ENCODE assay signal across 37 cellular contexts in genomic region chr7:156759143-156759542, GRCh38.
"Had no signal": no experiment of that assay in that cellular context is flagged by ENCODE, and none has a peak within 500 bp of the region (broad histone marks: within the 10 kb centered on the region; RNA-seq: fewer than 3 reads in every experiment).

No MANE protein-coding gene starts in this region.

- DNase-seq: activated B cell treated with CpG ODN at 0.5 μM for 24 hours; activated CD4-positive, alpha-beta memory T cell treated with anti-CD3 and anti-CD28 coated beads for 36 hours; activated CD4-positive, alpha-beta T cell treated with anti-CD3 and anti-CD28 coated beads for 4 hours; activated CD4-positive, alpha-beta T cell treated with anti-CD3 and anti-CD28 coated beads, Interleukin-2, amount 10 ng/mL, durations not matched to agents 24 days and 14 days; activated CD4-positive, alpha-beta T cell treated with anti-CD3 and anti-CD28 coated beads, Interleukin-2, amount 50 U/mL, for 1 hour; activated CD4-positive, alpha-beta T cell treated with anti-CD3 and anti-CD28 coated beads, Interleukin-2, amount 50 U/mL, for 4 hours; activated CD4-positive, CD25-positive, alpha-beta regulatory T cell treated with anti-CD3 and anti-CD28 coated beads, Interleukin-2, amount 50 U/mL, for 72 hours; activated CD8-positive, alpha-beta memory T cell treated with anti-CD3 and anti-CD28 coated beads, Interleukin-2, amount 50 U/mL, for 4 hours; activated CD8-positive, alpha-beta T cell treated with anti-CD3 and anti-CD28 coated beads for 36 hours; activated effector memory CD4-positive, alpha-beta T cell treated with anti-CD3 and anti-CD28 coated beads, Interleukin-2, amount 50 U/mL, for 16 hours; activated gamma-delta T cell treated with Interleukin-2 at 50 U/mL for 16 hours; activated naive CD4-positive, alpha-beta T cell; activated naive CD4-positive, alpha-beta T cell treated with anti-CD3 and anti-CD28 coated beads for 36 hours; activated naive CD4-positive, alpha-beta T cell treated with anti-CD3 and anti-CD28 coated beads, Interleukin-2, amount 50 U/mL, for 16 hours; activated naive CD8-positive, alpha-beta T cell treated with anti-CD3 and anti-CD28 coated beads for 36 hours; activated T-cell treated with anti-CD3 and anti-CD28 coated beads for 4 hours; activated T-cell treated with anti-CD3 and anti-CD28 coated beads, Interleukin-2, amount 50 U/mL, for 24 hours; activated T-cell treated with anti-CD3 and anti-CD28 coated beads, Interleukin-2, amount 50 U/mL, for 48 hours; adrenal gland; amniotic stem cell; aorta; body of pancreas; brain microvascular endothelial cell; central memory CD4-positive, alpha-beta T cell; SW 1271; T-helper 1 cell; T-helper 2 cell; T-helper 9 cell had no signal

- H3K4me3 Mint-ChIP-seq: activated B cell treated with CpG ODN at 0.5 μM for 24 hours; activated CD4-positive, alpha-beta memory T cell treated with anti-CD3 and anti-CD28 coated beads for 36 hours; activated CD4-positive, alpha-beta T cell treated with anti-CD3 and anti-CD28 coated beads, Interleukin-2, amount 10 ng/mL, durations not matched to agents 24 days and 14 days; activated CD8-positive, alpha-beta T cell treated with anti-CD3 and anti-CD28 coated beads for 36 hours; activated naive CD4-positive, alpha-beta T cell treated with anti-CD3 and anti-CD28 coated beads for 36 hours; activated naive CD8-positive, alpha-beta T cell treated with anti-CD3 and anti-CD28 coated beads for 36 hours; activated T-cell treated with anti-CD3 and anti-CD28 coated beads, Interleukin-2, amount 50 U/mL, for 24 hours; activated T-helper 1 cell treated with anti-CD3 and anti-CD28 coated beads, Interleukin-12 subunit alpha, Interleukin-12 subunit beta, Interleukin-2, Interleukin-4 antibody, amounts not matched to agents 30 ng/mL and 10 ng/mL and 1 ng/mL, durations not matched to agents 14 hours and 24 hours and 36 hours; activated T-helper 17 cell treated with anti-CD3 and anti-CD28 coated beads, Interleukin-2, amount 50 U/mL, for 72 hours; T-helper 1 cell treated with Interleukin-12 subunit alpha and Interleukin-12 subunit beta and Interleukin-4 antibody, amounts not matched to agents 30 μg/mL and 1 μg/mL, for 36 hours; T-helper 2 cell treated with Interferon-gamma antibody and Interleukin-4, amounts not matched to agents 5 μg/mL and 100 μg/mL, for 36 hours had no signal

- FAIRE-seq: astrocyte, TTC549 had no signal

- H3K9me3 ChIP-seq: adrenal gland, body of pancreas, breast epithelium had no signal

- H3K36me3 ChIP-seq: adrenal gland, brain microvascular endothelial cell, breast epithelium had no signal

- H3K4me1 Mint-ChIP-seq: activated B cell treated with CpG ODN at 0.5 μM for 24 hours; activated naive CD8-positive, alpha-beta T cell treated with anti-CD3 and anti-CD28 coated beads for 36 hours had no signal

- H3K9me3 Mint-ChIP-seq: activated naive CD4-positive, alpha-beta T cell treated with anti-CD3 and anti-CD28 coated beads for 36 hours had no signal

- H3K27me3 Mint-ChIP-seq: activated B cell treated with CpG ODN at 0.5 μM for 24 hours; activated CD4-positive, alpha-beta memory T cell treated with anti-CD3 and anti-CD28 coated beads for 36 hours; activated CD4-positive, alpha-beta T cell treated with anti-CD3 and anti-CD28 coated beads, Interleukin-2, amount 10 ng/mL, durations not matched to agents 24 days and 14 days; activated CD8-positive, alpha-beta T cell treated with anti-CD3 and anti-CD28 coated beads for 36 hours; activated naive CD8-positive, alpha-beta T cell treated with anti-CD3 and anti-CD28 coated beads for 36 hours; activated T-cell treated with anti-CD3 and anti-CD28 coated beads, Interleukin-2, amount 50 U/mL, for 24 hours; activated T-helper 17 cell treated with anti-CD3 and anti-CD28 coated beads, Interleukin-2, amount 50 U/mL, for 72 hours had no signal

- H3K27me3 ChIP-seq: adrenal gland, body of pancreas, brain microvascular endothelial cell, breast epithelium had no signal

- H3K4me1 ChIP-seq: body of pancreas, breast epithelium had no signal

- H3K4me3 ChIP-seq: adrenal gland, body of pancreas, breast epithelium had no signal

- H3K27ac ChIP-seq: adrenal gland, body of pancreas, brain microvascular endothelial cell, breast epithelium, VCaP had no signal

- ATAC-seq: activated CD8-positive, alpha-beta T cell treated with anti-CD3 and anti-CD28 coated beads for 36 hours; activated naive CD4-positive, alpha-beta T cell treated with anti-CD3 and anti-CD28 coated beads, Interleukin-2, amount 50 U/mL, for 72 hours; activated T-helper 17 cell treated with anti-CD3 and anti-CD28 coated beads, Interleukin-2, amount 50 U/mL, for 72 hours; body of pancreas had no signal

- H3K27ac Mint-ChIP-seq: activated B cell treated with CpG ODN at 0.5 μM for 24 hours; activated CD4-positive, alpha-beta memory T cell treated with anti-CD3 and anti-CD28 coated beads for 36 hours; activated CD4-positive, alpha-beta T cell treated with anti-CD3 and anti-CD28 coated beads, Interleukin-2, amount 10 ng/mL, durations not matched to agents 24 days and 14 days; activated CD8-positive, alpha-beta T cell treated with anti-CD3 and anti-CD28 coated beads for 36 hours; activated naive CD4-positive, alpha-beta T cell treated with anti-CD3 and anti-CD28 coated beads for 36 hours; activated naive CD8-positive, alpha-beta T cell treated with anti-CD3 and anti-CD28 coated beads for 36 hours; activated T-cell treated with anti-CD3 and anti-CD28 coated beads, Interleukin-2, amount 50 U/mL, for 24 hours; activated T-helper 1 cell treated with anti-CD3 and anti-CD28 coated beads, Interleukin-12 subunit alpha, Interleukin-12 subunit beta, Interleukin-2, Interleukin-4 antibody, amounts not matched to agents 30 ng/mL and 10 ng/mL and 1 ng/mL, durations not matched to agents 14 hours and 24 hours and 36 hours; activated T-helper 17 cell treated with anti-CD3 and anti-CD28 coated beads, Interleukin-2, amount 50 U/mL, for 72 hours; T-helper 1 cell treated with Interleukin-12 subunit alpha and Interleukin-12 subunit beta and Interleukin-4 antibody, amounts not matched to agents 30 μg/mL and 1 μg/mL, for 36 hours; T-helper 2 cell treated with Interferon-gamma antibody and Interleukin-4, amounts not matched to agents 5 μg/mL and 100 μg/mL, for 36 hours had no signal
